1 cellular context compared by ENCODE assay signal in the genomic region with DNA sequence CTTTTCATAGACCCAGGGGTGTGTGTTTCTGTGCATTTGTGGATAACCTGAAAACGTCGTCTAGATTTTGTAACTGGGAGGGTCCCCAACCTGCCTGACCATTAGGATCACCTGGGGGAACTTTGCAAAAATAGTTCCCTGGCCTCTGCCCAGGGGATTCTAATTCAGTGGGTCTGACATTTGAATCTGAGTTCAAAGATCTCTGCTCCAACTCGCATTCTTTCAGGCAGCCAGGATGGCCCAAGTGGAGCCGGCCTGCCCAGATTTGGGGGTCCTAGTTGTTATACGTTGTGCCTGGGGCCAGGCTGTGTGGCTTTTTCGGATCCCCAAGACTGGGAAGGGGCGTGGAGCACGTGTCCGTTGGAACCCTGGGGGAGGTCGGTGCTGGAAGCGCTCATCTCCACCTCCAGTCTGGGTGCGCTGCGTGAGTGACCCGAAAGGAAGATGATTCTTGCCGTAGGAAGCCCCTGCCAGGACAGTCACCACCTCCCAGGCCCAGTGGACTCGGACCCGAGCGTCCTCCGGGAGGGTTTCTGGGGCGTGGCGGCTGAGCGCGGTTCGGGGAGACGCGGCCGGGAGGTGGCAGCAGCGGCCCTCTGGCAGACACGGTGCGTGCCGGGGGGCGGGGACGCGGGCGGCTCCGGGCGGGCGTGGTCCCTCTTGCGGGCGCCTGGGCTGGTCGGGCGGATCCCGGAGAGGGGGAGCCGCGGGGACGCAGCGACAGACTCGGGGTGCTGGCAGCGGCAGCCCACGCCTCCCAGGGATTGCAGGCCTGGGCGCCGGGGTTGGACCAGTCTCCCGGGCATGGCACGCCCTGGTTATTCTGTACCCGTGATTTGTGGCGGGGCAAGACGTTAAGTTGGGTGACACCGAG.
TF ChIP-seq lines count a peak whose summit lies in the region.

No MANE protein-coding gene starts in this region.

TF ChIP-seq in H1, 55 proteins besides CTCF, POLR2A, EP300 and RAD21 (continued from another document):
- TF ChIP-seq TEAD4 (IDR thresholded peaks at IDR 0.05; ENCODE audit: low read depth, low read length), result no peak
- peak; percentile 83 for TF ChIP-seq KDM4A (IDR thresholded peaks at IDR 0.05; ENCODE audit: low read depth, low read length, severe bottlenecking)
- TF ChIP-seq JUN (IDR thresholded peaks at IDR 0.05; ENCODE audit: low read depth, low read length), result no peak
- no peak for TF ChIP-seq TBP (IDR thresholded peaks at IDR 0.05; ENCODE audit: low read depth, low read length)
- TF ChIP-seq, protein P1, sequence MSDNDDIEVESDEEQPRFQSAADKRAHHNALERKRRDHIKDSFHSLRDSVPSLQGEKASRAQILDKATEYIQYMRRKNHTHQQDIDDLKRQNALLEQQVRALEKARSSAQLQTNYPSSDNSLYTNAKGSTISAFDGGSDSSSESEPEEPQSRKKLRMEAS (IDR thresholded peaks at IDR 0.05), result peak; percentile 73
- no peak for TF ChIP-seq SP1 (IDR thresholded peaks at IDR 0.05; ENCODE audit: low read depth, low read length)
- no peak for TF ChIP-seq BACH1 (IDR thresholded peaks at IDR 0.05; ENCODE audit: low read length)
- TF ChIP-seq ASH2L (IDR thresholded peaks at IDR 0.05; ENCODE audit: low read length), result peak; percentile 31
- TF ChIP-seq, protein P2, sequence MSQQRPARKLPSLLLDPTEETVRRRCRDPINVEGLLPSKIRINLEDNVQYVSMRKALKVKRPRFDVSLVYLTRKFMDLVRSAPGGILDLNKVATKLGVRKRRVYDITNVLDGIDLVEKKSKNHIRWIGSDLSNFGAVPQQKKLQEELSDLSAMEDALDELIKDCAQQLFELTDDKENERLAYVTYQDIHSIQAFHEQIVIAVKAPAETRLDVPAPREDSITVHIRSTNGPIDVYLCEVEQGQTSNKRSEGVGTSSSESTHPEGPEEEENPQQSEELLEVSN (IDR thresholded peaks at IDR 0.05), result peak; percentile 31; the same call in 1 of the 2 replicates
